Comparison of ENCODE assay signal across 26 cellular contexts in genomic region chr1:21447311-21447710, GRCh38.
"Had no signal": no experiment of that assay in that cellular context is flagged by ENCODE, and none has a peak within 500 bp of the region (broad histone marks: within the 10 kb centered on the region; RNA-seq: fewer than 3 reads in every experiment).

No MANE protein-coding gene starts in this region.

- H3K27me3 ChIP-seq: adrenal gland, breast epithelium, colonic mucosa, gastrocnemius medialis, neutrophil, pancreas, suprapubic skin, tibial nerve, uterus had no signal

- H3K4me3 ChIP-seq: adrenal gland, breast epithelium, colonic mucosa, gastrocnemius medialis, pancreas, psoas muscle, skin epidermis, suprapubic skin, tibial nerve, uterus had no signal

- H3K27ac ChIP-seq: adrenal gland, breast epithelium, colonic mucosa, gastrocnemius medialis, neutrophil, pancreas, psoas muscle, skin epidermis, suprapubic skin, tibial nerve, uterus, VCaP had no signal

- H3K36me3 ChIP-seq: breast epithelium, colonic mucosa, gastrocnemius medialis, neutrophil, pancreas, uterus had no signal

- H3K9me3 ChIP-seq: adrenal gland, breast epithelium, colonic mucosa, gastrocnemius medialis, neutrophil, pancreas, psoas muscle, suprapubic skin, tibial nerve, uterus had no signal

- DNase-seq: activated CD4-positive, alpha-beta memory T cell treated with anti-CD3 and anti-CD28 coated beads, Interleukin-2, amount 10 ng/mL, durations not matched to agents 7 days and 5 days; activated CD4-positive, alpha-beta T cell treated with anti-CD3 and anti-CD28 coated beads, Interleukin-2, amount 10 ng/mL, durations not matched to agents 24 days and 14 days; activated gamma-delta T cell; activated naive CD4-positive, alpha-beta T cell treated with anti-CD3 and anti-CD28 coated beads, Interleukin-2, amount 50 U/mL, for 16 hours; adrenal gland; colonic mucosa; endodermal cell; gastrocnemius medialis; head of caudate nucleus; hypothalamus; left ventricle myocardium superior; mammary epithelial cell; pancreas; psoas muscle; right cardiac atrium; stimulated activated CD4-positive, alpha-beta T cell treated with anti-CD3 and anti-CD28 coated beads, Interleukin-2, amount 100 ng/mL, for 24 hours; stimulated activated naive CD8-positive, alpha-beta T cell treated with anti-CD3 and anti-CD28 coated beads, Interleukin-15, amount 100 ng/mL, for 72 hours; uterus had no signal

- H3K4me1 ChIP-seq: adrenal gland, breast epithelium, colonic mucosa, gastrocnemius medialis, pancreas, psoas muscle, suprapubic skin, tibial nerve, uterus had no signal

- ATAC-seq: activated CD4-positive, CD25-positive, alpha-beta regulatory T cell treated with anti-CD3 and anti-CD28 coated beads, Interleukin-2, amount 50 U/mL, for 24 hours; gastrocnemius medialis; left ventricle myocardium superior; pancreas; psoas muscle; right cardiac atrium; stimulated activated effector memory CD8-positive, alpha-beta T cell treated with anti-CD3 and anti-CD28 coated beads, Interleukin-12 subunit alpha, Interleukin-12 subunit beta, amount 100 ng/mL, for 72 hours; stimulated activated naive CD8-positive, alpha-beta T cell treated with anti-CD3 and anti-CD28 coated beads, Interleukin-15, amount 100 ng/mL, for 72 hours had no signal
